Comparison of ENCODE assay signal across 22 cellular contexts in the genomic region with DNA sequence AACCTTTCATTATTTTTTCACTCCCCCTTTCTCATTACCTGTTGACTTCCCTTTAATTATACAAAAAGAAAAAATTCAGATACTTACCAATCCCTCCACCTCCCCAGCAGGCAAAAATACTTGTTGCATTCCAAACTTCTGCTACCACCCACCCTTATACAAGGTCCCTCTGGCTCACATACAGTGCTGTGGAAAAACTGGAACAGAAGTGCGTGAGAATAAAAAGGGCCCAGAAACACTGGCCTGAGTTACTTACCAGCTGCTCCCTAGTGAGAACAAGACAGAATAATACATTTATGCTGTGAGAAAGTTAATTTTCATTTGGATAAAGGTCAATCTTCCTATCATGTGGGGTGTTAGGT. TPM values are rescaled to one million over a fixed set of nuclear protein-coding genes. Genes with fewer than 3 reads are reported as not detected.
DNase-seq lines count a peak whose midpoint lies in the region; ATAC-seq and TF ChIP-seq lines count a peak whose summit lies in the region.
"Had no signal": no experiment of that assay in that cellular context is flagged by ENCODE, and none has a peak within 500 bp of the region (broad histone marks: within the 10 kb centered on the region; RNA-seq: fewer than 3 reads in every experiment).

No MANE protein-coding gene starts in this region.

- peaks cover 100% of the 10 kb centered on the region for H3K79me2 ChIP-seq in GM23338 (replicated peaks; ENCODE audit: insufficient read depth)

- peaks cover 55% of the 10 kb centered on the region for H4K20me1 ChIP-seq in GM23338 (replicated peaks; ENCODE audit: insufficient read depth)

- CTCF ChIA-PET in A673 (lab: Charles Lee) = interaction anchor here (0.6 kb wide), 1 partner anchor 122 kb away, joined by 4 read pairs; no protein-coding TSS in a partner anchor

- no peaks in the 10 kb centered on the region for H3K9me2 ChIP-seq in GM23338 (ENCODE audit: insufficient read depth)
- H3K9me2 ChIP-seq: SK-N-SH had no signal

- WGBS in prostate gland = 76% methylated on average over 1 of the region's 1 CpG

- no peak for DNase-seq in A673 (ENCODE audit: low spot score)
- no peak for DNase-seq in GM23338 (ENCODE audit: low spot score)
- DNase-seq in adipocyte (ENCODE audit: low read depth) = no peak
- DNase-seq in COR-L47 (lab: John Stamatoyannopoulos, UW) = no peak
- no peak for DNase-seq in erythroblast (lab: John Stamatoyannopoulos, UW)
- no peak for DNase-seq in DMS53 treated with DMSO at 0.1 percent for 48 hours (lab: John Stamatoyannopoulos, UW; ENCODE audit: unreplicated experiment)
- DNase-seq in prostate gland (ENCODE audit: low spot score) = no peak
- DNase-seq: CD8-positive, alpha-beta T cell; DMS79; H7; NCI-H1105; NCI-H2081; NCI-H2171 treated with DMSO at 0.1 percent for 48 hours; SHP77; SK-N-SH had no signal

- peaks cover 58% of the 10 kb centered on the region for H3K4me1 ChIP-seq in A673 (ENCODE audit: insufficient read depth, low read length, poor library complexity, severe bottlenecking)
- peaks cover 21% of the 10 kb centered on the region for H3K4me1 ChIP-seq in GM23338 (ENCODE audit: insufficient read depth)
- peaks cover 48% of the 10 kb centered on the region for H3K4me1 ChIP-seq in adipocyte (ENCODE audit: control insufficient read depth, insufficient read depth, low read length)
- peaks cover 34 to 40% of the 10 kb centered on the region in 2 experiments for H3K4me1 ChIP-seq in neutrophil (ENCODE audit: control insufficient read depth in 1 of 2, insufficient read depth in 1 of 2, low read depth in 1 of 2, low read length in 1 of 2)
- H3K4me1 ChIP-seq in prostate gland (replicated peaks) = no peaks in the 10 kb centered on the region

- TF ChIP-seq POLR2A in erythroblast (IDR thresholded peaks at IDR 0.05; ENCODE audit: low read length) = no peak
- no peak for TF ChIP-seq POLR2A in prostate gland (IDR thresholded peaks at IDR 0.05)

- intact Hi-C loops in A673 (cut with micrococcal nuclease; ENCODE audit: unreplicated experiment) = no loop called here
- intact Hi-C loops in prostate gland (cut with DNase I) = no loop called here

- no peak for ATAC-seq in GM23338
- ATAC-seq: A549; CD8-positive, alpha-beta T cell had no signal

- peak overlapping the region; percentile 27; the same call in 1 of the 2 replicates for H3K4me2 ChIP-seq in GM23338
- H3K4me2 ChIP-seq: A549, SK-N-SH had no signal

- no peak overlapping the region for H3K4me3 Mint-ChIP-seq in GM23338
- H3K4me3 Mint-ChIP-seq: CD8-positive, alpha-beta T cell; IgD-negative memory B cell had no signal

- peaks cover 14% of the 10 kb centered on the region; the same call in 2 of the 3 replicates for H3K36me3 Mint-ChIP-seq in GM23338 (ENCODE audit: low read depth)

- peak overlapping the region; percentile 21 for H3K9ac ChIP-seq in adipocyte (ENCODE audit: low read length)
- H3K9ac ChIP-seq: BLaER1 treated with 17β-estradiol and CSF1 and Interleukin-3, amounts not matched to agents 10 nM and 100 nM; SK-N-SH had no signal

- peaks cover 35% of the 10 kb centered on the region for H3K36me3 ChIP-seq in A673 (ENCODE audit: insufficient read depth, low read length, poor library complexity, severe bottlenecking)
- no peaks in the 10 kb centered on the region for H3K36me3 ChIP-seq in GM23338 (ENCODE audit: insufficient read depth)
- peaks cover 34% of the 10 kb centered on the region for H3K36me3 ChIP-seq in adipocyte (ENCODE audit: control insufficient read depth, insufficient read depth, low read length, severe bottlenecking)
- H3K36me3 ChIP-seq in neutrophil = peaks cover 20% of the 10 kb centered on the region
- no peaks in the 10 kb centered on the region for H3K36me3 ChIP-seq in prostate gland

- no peaks in the 10 kb centered on the region for H3K9me3 Mint-ChIP-seq in GM23338
- H3K9me3 Mint-ChIP-seq: CD8-positive, alpha-beta T cell; IgD-negative memory B cell had no signal

- H3K27ac ChIP-seq in A673 (ENCODE audit: low read depth, low read length, poor library complexity, severe bottlenecking) (peak overlapping the region; percentile 57), GM23338 (ENCODE audit: low read depth) (peak overlapping the region; percentile 42; the same call in 1 of the 2 replicates), neutrophil (peak overlapping the region; percentile 57), prostate gland (no peak overlapping the region)
- H3K27ac ChIP-seq: BLaER1 treated with 17β-estradiol and CSF1 and Interleukin-3, amounts not matched to agents 10 nM and 100 nM; HL-60 had no signal

- no peaks in the 10 kb centered on the region for H3F3A ChIP-seq in GM23338 (replicated peaks; ENCODE audit: low read depth)

- H3K9me3 ChIP-seq in A673 (ENCODE audit: low read depth, low read length, poor library complexity, severe bottlenecking) = no peaks in the 10 kb centered on the region
- H3K9me3 ChIP-seq in adipocyte (ENCODE audit: control insufficient read depth, low read length) = no peaks in the 10 kb centered on the region
- H3K9me3 ChIP-seq in neutrophil = no peaks in the 10 kb centered on the region
- no peaks in the 10 kb centered on the region for H3K9me3 ChIP-seq in prostate gland
- H3K9me3 ChIP-seq: A549; BLaER1 treated with 17β-estradiol and CSF1 and Interleukin-3, amounts not matched to agents 10 nM and 100 nM; SK-N-SH had no signal

- POLR2A ChIA-PET in A673 (lab: Charles Lee; ENCODE audit: low non-redundant PET) = no interaction called here

- no peak overlapping the region for H3K4me3 ChIP-seq in A673 (ENCODE audit: low read depth, low read length, poor library complexity, severe bottlenecking)
- H3K4me3 ChIP-seq in GM23338 = no peak overlapping the region
- peak overlapping the region; percentile 17 for H3K4me3 ChIP-seq in adipocyte (ENCODE audit: low read length)
- no peak overlapping the region for H3K4me3 ChIP-seq in neutrophil (ENCODE audit: low read depth in 1 of 2, low read length in 1 of 2)
- no peak overlapping the region for H3K4me3 ChIP-seq in prostate gland
- H3K4me3 ChIP-seq: A549; BLaER1 treated with 17β-estradiol and CSF1 and Interleukin-3, amounts not matched to agents 10 nM and 100 nM had no signal

- no peak overlapping the region for H2AFZ ChIP-seq in GM23338

- TF ChIP-seq CTCF in A673 (conservative IDR thresholded peaks at IDR 0.05; ENCODE audit: low read depth, low read length) (no peak), GM23338 (conservative IDR thresholded peaks at IDR 0.05; ENCODE audit: low read depth in 2 of 2) (no peak), neutrophil (IDR thresholded peaks at IDR 0.05) (no peak), prostate gland (IDR thresholded peaks at IDR 0.05) (no peak)

- H3K27me3 Mint-ChIP-seq in GM23338 (ENCODE audit: insufficient read depth, low read depth, poor library complexity) = no peaks in the 10 kb centered on the region
- H3K27me3 Mint-ChIP-seq: IgD-negative memory B cell had no signal

- no peaks in the 10 kb centered on the region for H3K27me3 ChIP-seq in A673 (replicated peaks; ENCODE audit: insufficient read depth, low read depth, low read length, poor library complexity)
- no peaks in the 10 kb centered on the region for H3K27me3 ChIP-seq in GM23338 (ENCODE audit: insufficient read depth)
- H3K27me3 ChIP-seq in adipocyte (replicated peaks; ENCODE audit: control insufficient read depth, insufficient read depth, low read length) = no peaks in the 10 kb centered on the region
- H3K27me3 ChIP-seq in neutrophil = no peaks in the 10 kb centered on the region
- H3K27me3 ChIP-seq in prostate gland (replicated peaks; ENCODE audit: insufficient read depth) = no peaks in the 10 kb centered on the region
- H3K27me3 ChIP-seq: BLaER1 treated with 17β-estradiol and CSF1 and Interleukin-3, amounts not matched to agents 10 nM and 100 nM had no signal

- peaks cover 23% of the 10 kb centered on the region for H3K4me1 Mint-ChIP-seq in GM23338

- BruUV-seq in A673 (replicated peaks; lab: Mats Ljungman, UMichigan) = no TSS peak

- no peak overlapping the region for H3K27ac Mint-ChIP-seq in GM23338
- H3K27ac Mint-ChIP-seq: CD8-positive, alpha-beta T cell; IgD-negative memory B cell had no signal

TF ChIP-seq in GM23338, 12 proteins besides CTCF, POLR2A, EP300 and RAD21 (continues in another document):
- no peak for TF ChIP-seq EZH2 (IDR thresholded peaks at IDR 0.05; ENCODE audit: low read depth, unreplicated experiment)

RNA-seq across cellular contexts. Expression of a gene that starts 46.9 kb away (rescaled TPM):
- 1.0 TPM in 2 replicates for total RNA-seq in A673 (2021)
- total RNA-seq in GM23338 (2014; rRNA removed; shearing (Covaris generic)) = 0.17 TPM in 1 of 2 replicates, not detected in the other
- 0.23 and 0.59 TPM in 2 replicates for polyA plus RNA-seq in GM23338 (2016; fragmentation: Nextera tagmentation; extraction: Ambion mirVana)
- 1 to 10 TPM in 1 of 2 donors, not detected in 1; 1.3 TPM for total RNA-seq in prostate gland
- total RNA-seq: HT1080, OCI-LY7 had no signal

RNA-seq across cellular contexts. Expression of a gene that starts 57.1 kb away (rescaled TPM):
- total RNA-seq in A673 (2021) (246 and 257 TPM in 2 replicates), prostate gland (100 to 1,000 TPM in 1 of 2 donors, 10 to 100 TPM in 1; 68.9 to 134 TPM)
- 233 TPM in 2 replicates for total RNA-seq in GM23338 (2014; rRNA removed; shearing (Covaris generic))
- 124 and 134 TPM in 2 replicates for polyA plus RNA-seq in GM23338 (2016; fragmentation: Nextera tagmentation; extraction: Ambion mirVana)

Comparison
In these comparisons a context has a peak if more than half of its experiments do, and no peak if none do; other contexts are left out.
1. H3K27ac ChIP-seq: peak in A673 (single experiment), GM23338 (single experiment) and neutrophil (single experiment); none in prostate gland (0 of 2).